ENCODE assay signal across 10 cellular contexts in genomic region chr22:17120711-17121234, GRCh38. TPM values are rescaled to one million over a fixed set of nuclear protein-coding genes. Genes with fewer than 3 reads are reported as not detected.
A peak's percentile ranks its signal among the peaks of the same experiment; 100 is the strongest.
DNase-seq lines count a peak whose midpoint lies in the region; ATAC-seq, FAIRE-seq and TF ChIP-seq lines count a peak whose summit lies in the region.
"Had no signal": no experiment of that assay in that cellular context is flagged by ENCODE, and none has a peak within 500 bp of the region (broad histone marks: within the 10 kb centered on the region; RNA-seq: fewer than 3 reads in every experiment).

No MANE protein-coding gene starts in this region.

- H2AK9ac ChIP-seq in IMR-90 (replicated peaks; ENCODE audit: low read depth, low read length, poor library complexity): no peak overlapping the region

- H3K56ac ChIP-seq in IMR-90 (ENCODE audit: extremely low read depth, insufficient read depth, low read length): no peak overlapping the region

- H3K79me1 ChIP-seq in IMR-90 (ENCODE audit: low read depth in 1 of 2, low read length in 2 of 2): no peaks in the 10 kb centered on the region

- no peak overlapping the region for H3K27ac ChIP-seq in IMR-90 (ENCODE audit: insufficient read depth, low read length)
- peak overlapping the region; percentile 52 for H3K27ac ChIP-seq in caudate nucleus (ENCODE audit: low read depth, low read length)
- H3K27ac ChIP-seq in adrenal gland: peak overlapping the region in 1 of 5 donors; percentile 47
- H3K27ac ChIP-seq: epithelial cell of prostate, KMS-11 had no signal

- no peak overlapping the region for H4K91ac ChIP-seq in IMR-90 (ENCODE audit: insufficient read depth, low read depth, low read length)

- DNase-seq in COLO668 (lab: John Stamatoyannopoulos, UW; ENCODE audit: unreplicated experiment) (peak; percentile 71), IMR-90 (no peak), caudate nucleus (lab: John Stamatoyannopoulos, UW) (peak in 3 of 61 donors; percentile 37 to 54 (median 40)), DMS153 treated with DMSO at 0.1 percent for 48 hours (lab: John Stamatoyannopoulos, UW; ENCODE audit: unreplicated experiment) (no peak), adrenal gland (no peak), D721Med (ENCODE audit: insufficient read length, low spot score) (no peak)

- no peak overlapping the region for H2BK5ac ChIP-seq in IMR-90 (ENCODE audit: low read depth, low read length, poor library complexity, severe bottlenecking)

- no peak overlapping the region for H4K5ac ChIP-seq in IMR-90 (ENCODE audit: low read depth, low read length)

- H2BK20ac ChIP-seq in IMR-90 (ENCODE audit: low read depth, low read length): no peak overlapping the region

- H3K14ac ChIP-seq in IMR-90 (replicated peaks; ENCODE audit: low read depth, low read length): no peak overlapping the region

- peak overlapping the region; percentile 70 for H2AFZ ChIP-seq in IMR-90 (replicated peaks; ENCODE audit: low read length, poor library complexity)

- H3K4me3 ChIP-seq in IMR-90 (ENCODE audit: insufficient read depth, low read depth, low read length) (peak overlapping the region; percentile 47), mononuclear cell (ENCODE audit: low read length) (peak overlapping the region; percentile 34), adrenal gland (peak overlapping the region in 2 of 4 donors; percentile 19 to 64)

- no peaks in the 10 kb centered on the region for H4K20me1 ChIP-seq in IMR-90 (ENCODE audit: insufficient read depth, low read length)

- FAIRE-seq in D721Med (lab: Jason Lieb, UNC): no peak

- no peak overlapping the region for H4K8ac ChIP-seq in IMR-90 (ENCODE audit: low read depth in 2 of 2, low read length in 2 of 2)

- H2BK120ac ChIP-seq in IMR-90 (ENCODE audit: low read depth, low read length): no peak overlapping the region

- POLR2A ChIA-PET in IMR-90 (lab: Charles Lee; ENCODE audit: unreplicated experiment): no interaction called here

- ATAC-seq in IMR-90 (ENCODE audit: low read depth) (peak; percentile 49), HG03045 (IDR thresholded peaks at IDR 0.05; ENCODE audit: unreplicated experiment) (no peak)

- H3K9ac ChIP-seq in IMR-90 (ENCODE audit: low read depth, low read length): no peak overlapping the region
- H3K9ac ChIP-seq: KMS-11 had no signal

- CTCF ChIA-PET in IMR-90 (lab: Yijun Ruan, JAX): no interaction called here

- H3K9me1 ChIP-seq in IMR-90 (ENCODE audit: insufficient read depth, low read length): no peaks in the 10 kb centered on the region

- peak overlapping the region; percentile 13; the same call in 1 of the 2 replicates for H3K4me2 ChIP-seq in IMR-90 (ENCODE audit: low read depth, low read length)
- H3K4me2 ChIP-seq: KMS-11 had no signal

- no peak for TF ChIP-seq RAD21 in IMR-90 (IDR thresholded peaks at IDR 0.05; ENCODE audit: low read length)

- intact Hi-C loops in IMR-90 (cut with micrococcal nuclease) (no loop called here), adrenal gland (cut with DNase I) (loop anchor here in 1 of 2 donors (5.0 kb wide), 1 partner anchor 42 kb away; no protein-coding TSS in a partner anchor)

- H3K4me1 ChIP-seq in IMR-90 (ENCODE audit: control insufficient read depth, insufficient read depth, low read length) (no peaks in the 10 kb centered on the region), mononuclear cell (ENCODE audit: insufficient read depth, low read length) (peaks cover 50% of the 10 kb centered on the region), adrenal gland (replicated peaks in 1 of 2) (peaks cover 7 to 10% of the 10 kb centered on the region in 2 donors)

- no peak overlapping the region for H3K23ac ChIP-seq in IMR-90 (ENCODE audit: low read depth, low read length)

- H3K36me3 ChIP-seq in IMR-90 (ENCODE audit: control insufficient read depth, insufficient read depth, low read length) (no peaks in the 10 kb centered on the region), adrenal gland (replicated peaks in 1 of 2) (no peaks in the 10 kb centered on the region)

- dilution Hi-C loops in IMR-90 (cut with HindIII; ENCODE audit: low sequenced_read_pairs, unreplicated experiment): no loop called here

- no peak for TF ChIP-seq POLR2A in IMR-90 (IDR thresholded peaks at IDR 0.05; ENCODE audit: low read depth, low read length)
- no peak for TF ChIP-seq POLR2A in adrenal gland (IDR thresholded peaks at IDR 0.05)

- no TSS peak for BruUV-seq in IMR-90 (replicated peaks; lab: Mats Ljungman, UMichigan)

- 0% methylated on average over 22 of the region's 70 CpGs; no CpG with 5 or more reads in 1 of the 2 experiments for WGBS in IMR-90 (ENCODE audit: extremely low coverage in 2 of 2, insufficient read length in 1 of 2), 2 experiments
- 0 to 1% (median 1%) methylated on average over 19 to 68 of the region's 70 CpGs for WGBS in adrenal gland, 4 donors

- in situ Hi-C loops in IMR-90 (cut with MboI; ENCODE audit: low sequenced_read_pairs): no loop called here

- no peak overlapping the region for H3K18ac ChIP-seq in IMR-90 (ENCODE audit: low read depth, low read length)

- no peak overlapping the region for H3K4ac ChIP-seq in IMR-90 (ENCODE audit: low read depth, low read length)

- no peak overlapping the region for H2BK15ac ChIP-seq in IMR-90 (ENCODE audit: low read depth, low read length)

- H3K9me3 ChIP-seq in IMR-90 (ENCODE audit: control insufficient read depth, insufficient read depth, low read length): no peaks in the 10 kb centered on the region
- no peaks in the 10 kb centered on the region for H3K9me3 ChIP-seq in mononuclear cell (ENCODE audit: low read depth, low read length)
- H3K9me3 ChIP-seq in adrenal gland (replicated peaks in 1 of 3): no peaks in the 10 kb centered on the region

- H3K27me3 ChIP-seq in IMR-90 (ENCODE audit: control insufficient read depth, insufficient read depth, low read length): peaks cover 29% of the 10 kb centered on the region
- H3K27me3 ChIP-seq in mononuclear cell (ENCODE audit: insufficient read depth, low read length): peaks cover 16% of the 10 kb centered on the region
- peaks cover 6% of the 10 kb centered on the region for H3K27me3 ChIP-seq in adrenal gland

- H2AK5ac ChIP-seq in IMR-90 (ENCODE audit: low read depth, low read length): no peak overlapping the region

- no peak for TF ChIP-seq CTCF in IMR-90 (conservative IDR thresholded peaks at IDR 0.05; ENCODE audit: low read depth, low read length)
- no peak for TF ChIP-seq CTCF in adrenal gland (IDR thresholded peaks at IDR 0.05)
- TF ChIP-seq CTCF in D721Med (IDR thresholded peaks at IDR 0.05; ENCODE audit: insufficient read depth, missing control alignments): no peak

TF ChIP-seq in IMR-90, 13 proteins besides CTCF, POLR2A, EP300 and RAD21:
- TF ChIP-seq NFE2L2 (IDR thresholded peaks at IDR 0.05; ENCODE audit: low read depth, low read length) (no peak), CEBPB (IDR thresholded peaks at IDR 0.05; ENCODE audit: low read depth, low read length) (no peak), MXI1 (IDR thresholded peaks at IDR 0.05; ENCODE audit: borderline replicate concordance, low read depth, low read length) (0 out of 2 replicates have a peak, but pooled peaks have one; percentile 6)

RNA-seq across cellular contexts. Expression of gene TMEM121B, which starts 0.4 kb away (rescaled TPM):
- under 0.01 TPM in 2 replicates for total RNA-seq in IMR-90 (2012; rRNA removed)
- polyA plus RNA-seq in IMR-90 (2012; rRNA removed): 0.22 and 0.29 TPM in 2 replicates
- polyA plus RNA-seq in IMR-90 (2012; cell fraction: cytosol; rRNA removed): 0.11 and 0.13 TPM in 2 replicates
- 0.22 and 0.25 TPM in 2 replicates for polyA plus RNA-seq in IMR-90 (2012; cell fraction: nucleus; rRNA removed; ENCODE audit: low replicate concordance)
- 1.3 TPM for total RNA-seq in mononuclear cell
- 1 to 10 TPM in 6 of 8 donors, under 1 TPM in 2; 0.60 to 2.3 (median 1.4) TPM for total RNA-seq in adrenal gland
- polyA plus RNA-seq in adrenal gland: under 1 TPM; 0.24 to 0.79 (median 0.30) TPM

RNA-seq across cellular contexts. Expression of gene IL17RA, which starts 36.0 kb away (rescaled TPM):
- total RNA-seq in IMR-90 (2012; rRNA removed) (5.2 and 5.8 TPM in 2 replicates), mononuclear cell (24.8 TPM), adrenal gland (10 to 100 TPM; 15.5 to 31.8 (median 25.3) TPM)
- polyA plus RNA-seq in IMR-90 (2012; rRNA removed) (15.3 and 18.3 TPM in 2 replicates), adrenal gland (1 to 10 TPM; 7.2 to 9.0 (median 7.9) TPM)
- 17.1 and 20.5 TPM in 2 replicates for polyA plus RNA-seq in IMR-90 (2012; cell fraction: cytosol; rRNA removed)
- polyA plus RNA-seq in IMR-90 (2012; cell fraction: nucleus; rRNA removed; ENCODE audit: low replicate concordance): 15.5 and 20.2 TPM in 2 replicates

RNA-seq across cellular contexts. Expression of gene HDHD5, which starts 38.3 kb away (rescaled TPM):
- total RNA-seq in IMR-90 (2012; rRNA removed): 31.4 and 31.9 TPM in 2 replicates
- 33.5 and 37.5 TPM in 2 replicates for polyA plus RNA-seq in IMR-90 (2012; rRNA removed)
- polyA plus RNA-seq in IMR-90 (2012; cell fraction: cytosol; rRNA removed): 44.9 and 60.5 TPM in 2 replicates
- 46.5 and 79.9 TPM in 2 replicates for polyA plus RNA-seq in IMR-90 (2012; cell fraction: nucleus; rRNA removed; ENCODE audit: low replicate concordance)
- total RNA-seq in mononuclear cell: 12.5 TPM
- 10 to 100 TPM; 42.6 to 60.8 (median 48.4) TPM for total RNA-seq in adrenal gland
- polyA plus RNA-seq in adrenal gland: 10 to 100 TPM; 21.9 to 26.5 (median 23.6) TPM
